Comparison of ENCODE assay signal across 8 cellular contexts in genomic region chr5:126499742-126500396, GRCh38.
DNase-seq lines count a peak whose midpoint lies in the region; ATAC-seq and TF ChIP-seq lines count a peak whose summit lies in the region.

No MANE protein-coding gene starts in this region.

- intact Hi-C loops in lower lobe of right lung (cut with DNase I) = no loop called here

- DNase-seq in DMS 273 (lab: John Stamatoyannopoulos, UW; ENCODE audit: unreplicated experiment) = peak; percentile 61
- DNase-seq in DMS 273 treated with DMSO at 0.1 percent for 48 hours (lab: John Stamatoyannopoulos, UW) = no peak
- DNase-seq in M059J (ENCODE audit: low read depth) = peak; percentile 42
- no peak for DNase-seq in lower lobe of right lung
- DNase-seq in NCI-H226 = no peak
- DNase-seq in mesenteric fat pad (ENCODE audit: low spot score) = no peak

- H3K27ac ChIP-seq in angular gyrus (ENCODE audit: low read depth, low read length) (peak overlapping the region; percentile 54), lower lobe of right lung (peak overlapping the region; percentile 38)

- ATAC-seq in GM21529 (IDR thresholded peaks at IDR 0.05; ENCODE audit: unreplicated experiment) = peak; percentile 67
- ATAC-seq in lower lobe of right lung = no peak

- TF ChIP-seq CTCF in lower lobe of right lung (IDR thresholded peaks at IDR 0.05) = peak; percentile 47

- no peak overlapping the region for H3K4me3 ChIP-seq in lower lobe of right lung

- H3K4me1 ChIP-seq in lower lobe of right lung = peaks cover 21% of the 10 kb centered on the region

- no peaks in the 10 kb centered on the region for H3K9me3 ChIP-seq in lower lobe of right lung

- no peaks in the 10 kb centered on the region for H3K36me3 ChIP-seq in lower lobe of right lung

- H3K27me3 ChIP-seq in lower lobe of right lung (ENCODE audit: low read depth) = no peaks in the 10 kb centered on the region

Comparison
In these comparisons a context has a peak if more than half of its experiments do, and no peak if none do; other contexts are left out.
1. DNase-seq: peak in DMS 273 (single experiment) and M059J (single experiment); none in DMS 273 treated with DMSO at 0.1 percent for 48 hours (single experiment), lower lobe of right lung (single experiment), NCI-H226 (single experiment) and mesenteric fat pad (single experiment).